Comparison of ENCODE assay signal across 12 cellular contexts in genomic region chr17:51263001-51263400, GRCh38. TPM values are rescaled to one million over a fixed set of nuclear protein-coding genes. Genes with fewer than 3 reads are reported as not detected.
DNase-seq lines count a peak whose midpoint lies in the region; FAIRE-seq and TF ChIP-seq lines count a peak whose summit lies in the region.
"Had no signal": no experiment of that assay in that cellular context is flagged by ENCODE, and none has a peak within 500 bp of the region (broad histone marks: within the 10 kb centered on the region; RNA-seq: fewer than 3 reads in every experiment).

No MANE protein-coding gene starts in this region.

- intact Hi-C loops in activated T-helper 2 cell treated with anti-CD3 and anti-CD28 coated beads, Interferon-gamma antibody, Interleukin-2, Interleukin-4, amounts not matched to agents 10 μg/mL and 5 μg/mL and 100 μg/mL, durations not matched to agents 14 hours and 24 hours and 36 hours (cut with micrococcal nuclease): loop anchor here (5.0 to 10.0 kb wide), 2 partner anchors 96 to 162 kb away; partner anchors contain the start of gene NME2

- H3K27ac ChIP-seq in keratinocyte (ENCODE audit: control insufficient read depth, insufficient read depth, low read length) (peak overlapping the region; percentile 37), suprapubic skin (no peak overlapping the region)
- H3K27ac ChIP-seq: testis had no signal

- WGBS in suprapubic skin: 86% methylated on average over 3 of the region's 3 CpGs

- H3K4me2 ChIP-seq in keratinocyte (ENCODE audit: control insufficient read depth, extremely low read depth, insufficient read depth, low read depth, low read length): peak overlapping the region; percentile 19

- no peaks in the 10 kb centered on the region for H3K9me3 Mint-ChIP-seq in activated T-helper 2 cell treated with anti-CD3 and anti-CD28 coated beads, Interferon-gamma antibody, Interleukin-2, Interleukin-4, amounts not matched to agents 10 μg/mL and 5 μg/mL and 100 μg/mL, durations not matched to agents 14 hours and 24 hours and 36 hours

- no peak overlapping the region for H2AFZ ChIP-seq in keratinocyte (ENCODE audit: control insufficient read depth, low read length)

- H3K9me3 ChIP-seq in keratinocyte (ENCODE audit: control insufficient read depth, low read depth, low read length) (no peaks in the 10 kb centered on the region), suprapubic skin (no peaks in the 10 kb centered on the region)
- H3K9me3 ChIP-seq: testis had no signal

- FAIRE-seq in GM19239 (lab: Jason Lieb, UNC) (peak; percentile 18), keratinocyte (lab: Jason Lieb, UNC) (no peak)

- peaks cover 4 to 8% of the 10 kb centered on the region in 2 experiments for H3K36me3 ChIP-seq in keratinocyte (ENCODE audit: control insufficient read depth in 2 of 2, extremely low read depth in 1 of 2, insufficient read depth in 2 of 2, low read length in 2 of 2)
- peaks cover 31% of the 10 kb centered on the region for H3K36me3 ChIP-seq in suprapubic skin

- H3K4me1 ChIP-seq in keratinocyte (ENCODE audit: control insufficient read depth, extremely low read depth, insufficient read depth, low read length) (peaks cover 28% of the 10 kb centered on the region), suprapubic skin (peaks cover 35% of the 10 kb centered on the region)

- no peaks in the 10 kb centered on the region for H3K27me3 ChIP-seq in keratinocyte (ENCODE audit: control insufficient read depth, extremely low read depth, insufficient read depth, low read length)
- no peaks in the 10 kb centered on the region for H3K27me3 ChIP-seq in suprapubic skin
- H3K27me3 ChIP-seq: testis had no signal

- no peak for TF ChIP-seq EP300 in suprapubic skin (IDR thresholded peaks at IDR 0.05)

- H3K9ac ChIP-seq in keratinocyte (ENCODE audit: control insufficient read depth, extremely low read depth, insufficient read depth, low read length): no peak overlapping the region

- H3K27me3 Mint-ChIP-seq in activated T-helper 2 cell treated with anti-CD3 and anti-CD28 coated beads, Interferon-gamma antibody, Interleukin-2, Interleukin-4, amounts not matched to agents 10 μg/mL and 5 μg/mL and 100 μg/mL, durations not matched to agents 14 hours and 24 hours and 36 hours (ENCODE audit: low read depth): no peaks in the 10 kb centered on the region

- H3K4me3 Mint-ChIP-seq in activated T-helper 2 cell treated with anti-CD3 and anti-CD28 coated beads, Interferon-gamma antibody, Interleukin-2, Interleukin-4, amounts not matched to agents 10 μg/mL and 5 μg/mL and 100 μg/mL, durations not matched to agents 14 hours and 24 hours and 36 hours (ENCODE audit: low read depth): peak overlapping the region; percentile 59

- dilution Hi-C loops in keratinocyte (cut with MboI; ENCODE audit: extremely low pct_ligation_motif_present, low sequenced_read_pairs): no loop called here

- H3K9me1 ChIP-seq in keratinocyte (ENCODE audit: control insufficient read depth, extremely low read depth, insufficient read depth, low read length): peaks cover 2% of the 10 kb centered on the region

- H3K4me3 ChIP-seq in keratinocyte (ENCODE audit: control insufficient read depth in 2 of 3, extremely low read depth in 1 of 3, insufficient read depth in 2 of 3, low read depth in 1 of 3, low read length in 3 of 3) (no peak overlapping the region), suprapubic skin (no peak overlapping the region)
- H3K4me3 ChIP-seq: testis had no signal

- TF ChIP-seq POLR2A in suprapubic skin (IDR thresholded peaks at IDR 0.05): no peak

- peaks cover 65% of the 10 kb centered on the region for H3K79me2 ChIP-seq in keratinocyte (ENCODE audit: control insufficient read depth, insufficient read depth, low read length)

- peaks cover 41% of the 10 kb centered on the region for H3K4me1 Mint-ChIP-seq in activated T-helper 2 cell treated with anti-CD3 and anti-CD28 coated beads, Interferon-gamma antibody, Interleukin-2, Interleukin-4, amounts not matched to agents 10 μg/mL and 5 μg/mL and 100 μg/mL, durations not matched to agents 14 hours and 24 hours and 36 hours (ENCODE audit: low read depth)

- no peak for TF ChIP-seq CTCF in keratinocyte (optimal IDR thresholded peaks at IDR 0.05 in 1 of 3, IDR thresholded peaks at IDR 0.05 in 1 of 3, conservative IDR thresholded peaks at IDR 0.05 in 1 of 3; ENCODE audit: extremely low read depth in 1 of 3, insufficient read depth in 2 of 3, low read length in 3 of 3)
- no peak for TF ChIP-seq CTCF in suprapubic skin (IDR thresholded peaks at IDR 0.05)

- peaks cover 64% of the 10 kb centered on the region for H3K36me3 Mint-ChIP-seq in activated T-helper 2 cell treated with anti-CD3 and anti-CD28 coated beads, Interferon-gamma antibody, Interleukin-2, Interleukin-4, amounts not matched to agents 10 μg/mL and 5 μg/mL and 100 μg/mL, durations not matched to agents 14 hours and 24 hours and 36 hours (ENCODE audit: low read depth)

- peak overlapping the region; percentile 38 for H3K27ac Mint-ChIP-seq in activated T-helper 2 cell treated with anti-CD3 and anti-CD28 coated beads, Interferon-gamma antibody, Interleukin-2, Interleukin-4, amounts not matched to agents 10 μg/mL and 5 μg/mL and 100 μg/mL, durations not matched to agents 14 hours and 24 hours and 36 hours

- H4K20me1 ChIP-seq in keratinocyte (ENCODE audit: control insufficient read depth, extremely low read depth, insufficient read depth, low read length): no peaks in the 10 kb centered on the region

- DNase-seq in AG20443 (ENCODE audit: low spot score) (peak; percentile 7), GM19239 (ENCODE audit: insufficient read length, low spot score) (no peak), keratinocyte (ENCODE audit: low read depth, low spot score) (no peak), NCI-H2029 treated with DMSO at 0.1 percent for 48 hours (lab: John Stamatoyannopoulos, UW) (no peak), NCI-H524 treated with DMSO at 0.1 percent for 48 hours (lab: John Stamatoyannopoulos, UW) (no peak), suprapubic skin (ENCODE audit: low spot score in 2 of 2) (no peak), OCI-M2 (lab: John Stamatoyannopoulos, UW; ENCODE audit: unreplicated experiment) (no peak)
- DNase-seq in activated T-helper 2 cell treated with anti-CD3 and anti-CD28 coated beads, Interferon-gamma antibody, Interleukin-2, Interleukin-4, amounts not matched to agents 10 μg/mL and 5 μg/mL and 100 μg/mL, durations not matched to agents 14 hours and 24 hours and 36 hours (ENCODE audit: low spot score): no peak
- DNase-seq: effector CD8-positive, alpha-beta T cell; KG1; NCI-H510A treated with DMSO at 0.1 percent for 48 hours; testis had no signal

RNA-seq across cellular contexts. Expression of gene UTP18, which starts 2.7 kb away (rescaled TPM):
- total RNA-seq in activated T-helper 2 cell treated with anti-CD3 and anti-CD28 coated beads, Interferon-gamma antibody, Interleukin-2, Interleukin-4, amounts not matched to agents 10 μg/mL and 5 μg/mL and 100 μg/mL, durations not matched to agents 14 hours and 24 hours and 36 hours: 75.7 and 78.7 TPM in 2 replicates
- 21.1 to 42.7 TPM (median 27.5 TPM) in 3 replicates for polyA plus RNA-seq in keratinocyte
- 19.0 TPM for polyA plus RNA-seq in keratinocyte (2011; ENCODE audit: low read depth)
- polyA plus RNA-seq in keratinocyte (2011; cell fraction: cytosol; rRNA removed): 20.2 and 33.3 TPM in 2 replicates
- polyA plus RNA-seq in keratinocyte (2011; cell fraction: nucleus; rRNA removed): 22.9 and 33.2 TPM in 2 replicates
- polyA plus RNA-seq in keratinocyte (2012; ENCODE audit: low replicate concordance): 35.8 and 36.7 TPM in 2 replicates
- 1.5 to 16.2 TPM (median 7.1 TPM) in 3 replicates for polyA minus RNA-seq in keratinocyte
- polyA minus RNA-seq in keratinocyte (2011; cell fraction: cytosol; rRNA and poly(A)+ RNA removed): 10.6 TPM
- 5.8 and 12.0 TPM in 2 replicates for polyA minus RNA-seq in keratinocyte (2011; cell fraction: nucleus; rRNA and poly(A)+ RNA removed)
- 10 to 100 TPM; 26.5 to 49.6 (median 45.1) TPM for total RNA-seq in suprapubic skin

RNA-seq across cellular contexts. Expression of gene MBTD1, which starts 3.2 kb away (rescaled TPM):
- total RNA-seq in activated T-helper 2 cell treated with anti-CD3 and anti-CD28 coated beads, Interferon-gamma antibody, Interleukin-2, Interleukin-4, amounts not matched to agents 10 μg/mL and 5 μg/mL and 100 μg/mL, durations not matched to agents 14 hours and 24 hours and 36 hours: 11.3 and 11.5 TPM in 2 replicates
- polyA plus RNA-seq in keratinocyte: 2.5 to 7.0 TPM (median 4.5 TPM) in 3 replicates
- polyA plus RNA-seq in keratinocyte (2011; ENCODE audit: low read depth): 7.7 TPM
- polyA plus RNA-seq in keratinocyte (2011; cell fraction: cytosol; rRNA removed): 1.8 and 4.2 TPM in 2 replicates
- 8.9 and 11.9 TPM in 2 replicates for polyA plus RNA-seq in keratinocyte (2011; cell fraction: nucleus; rRNA removed)
- 3.0 and 5.8 TPM in 2 replicates for polyA plus RNA-seq in keratinocyte (2012; ENCODE audit: low replicate concordance)
- 1.8 to 12.0 TPM (median 3.8 TPM) in 3 replicates for polyA minus RNA-seq in keratinocyte
- polyA minus RNA-seq in keratinocyte (2011; cell fraction: cytosol; rRNA and poly(A)+ RNA removed): 3.1 TPM
- polyA minus RNA-seq in keratinocyte (2011; cell fraction: nucleus; rRNA and poly(A)+ RNA removed): 7.6 and 17.5 TPM in 2 replicates
- 10 to 100 TPM; 15.3 to 91.7 (median 25.8) TPM for total RNA-seq in suprapubic skin
